17 cellular contexts compared by ENCODE assay signal in the genomic region with DNA sequence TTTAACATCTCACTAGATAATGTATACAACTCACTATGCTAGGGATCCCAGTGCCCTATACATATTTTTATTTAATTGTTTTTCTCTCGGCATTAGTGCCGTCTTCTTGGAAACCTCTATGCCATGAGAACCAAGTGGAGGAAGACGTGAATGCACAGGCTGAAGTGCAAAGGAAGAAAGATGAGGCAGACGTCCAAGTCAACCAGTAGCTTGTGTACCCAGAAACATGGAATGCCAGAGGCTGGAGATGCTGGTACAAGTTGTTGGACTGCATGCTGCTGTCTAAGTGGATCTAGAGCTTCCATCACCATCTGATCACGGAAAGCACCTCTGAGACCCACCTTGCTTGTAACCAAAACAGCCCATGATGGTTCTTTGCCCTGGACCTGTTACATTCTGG.
"Had no signal": no experiment of that assay in that cellular context is flagged by ENCODE, and none has a peak within 500 bp of the region (broad histone marks: within the 10 kb centered on the region; RNA-seq: fewer than 3 reads in every experiment).

No MANE protein-coding gene starts in this region.

- FAIRE-seq: kidney had no signal

- ATAC-seq: activated naive CD4-positive, alpha-beta T cell treated with anti-CD3 and anti-CD28 coated beads, Interleukin-2, amount 50 U/mL, for 72 hours; activated T-helper 17 cell treated with anti-CD3 and anti-CD28 coated beads, Interleukin-2, amount 50 U/mL, for 72 hours; lower lobe of right lung; stimulated activated naive B cell treated with anti-CD40 and anti-IgM and Interleukin-4, amounts not matched to agents 10 μg/mL and 1 μg/mL and 100 μg/mL, for 72 hours had no signal

- H3K27me3 ChIP-seq: ascending aorta, sigmoid colon, transverse colon, uterus had no signal

- H3K27ac ChIP-seq: ascending aorta, lower lobe of right lung, sigmoid colon, transverse colon, uterus had no signal

- H3K36me3 ChIP-seq: ascending aorta, lower lobe of right lung, sigmoid colon, transverse colon, uterus had no signal

- H3K9me3 ChIP-seq: ascending aorta, lower lobe of right lung, sigmoid colon, transverse colon, uterus had no signal

- H3K4me3 ChIP-seq: ascending aorta, lower lobe of right lung, sigmoid colon, transverse colon, uterus had no signal

- H3K4me1 ChIP-seq: ascending aorta, lower lobe of right lung, sigmoid colon, transverse colon, uterus had no signal

- DNase-seq: activated CD4-positive, CD25-positive, alpha-beta regulatory T cell treated with anti-CD3 and anti-CD28 coated beads, Interleukin-2, amount 50 U/mL, for 72 hours; activated T-cell treated with anti-CD3 and anti-CD28 coated beads, Interleukin-2, amount 50 U/mL, for 24 hours; erythroblast; kidney; lower lobe of right lung; naive B cell; nucleus accumbens; retina; sigmoid colon; stimulated activated CD4-positive, alpha-beta T cell treated with anti-CD3 and anti-CD28 coated beads, Interleukin-2, amount 100 ng/mL, for 48 hours; stimulated activated CD8-positive, alpha-beta memory T cell treated with anti-CD3 and anti-CD28 coated beads, Interleukin-4, amount 100 ng/mL, for 48 hours; stimulated activated naive B cell treated with anti-CD40 and anti-IgM and Interleukin-4, amounts not matched to agents 10 μg/mL and 1 μg/mL and 100 μg/mL, for 72 hours; transverse colon; uterus had no signal
